Comparison of ENCODE assay signal across 21 cellular contexts in the genomic region with DNA sequence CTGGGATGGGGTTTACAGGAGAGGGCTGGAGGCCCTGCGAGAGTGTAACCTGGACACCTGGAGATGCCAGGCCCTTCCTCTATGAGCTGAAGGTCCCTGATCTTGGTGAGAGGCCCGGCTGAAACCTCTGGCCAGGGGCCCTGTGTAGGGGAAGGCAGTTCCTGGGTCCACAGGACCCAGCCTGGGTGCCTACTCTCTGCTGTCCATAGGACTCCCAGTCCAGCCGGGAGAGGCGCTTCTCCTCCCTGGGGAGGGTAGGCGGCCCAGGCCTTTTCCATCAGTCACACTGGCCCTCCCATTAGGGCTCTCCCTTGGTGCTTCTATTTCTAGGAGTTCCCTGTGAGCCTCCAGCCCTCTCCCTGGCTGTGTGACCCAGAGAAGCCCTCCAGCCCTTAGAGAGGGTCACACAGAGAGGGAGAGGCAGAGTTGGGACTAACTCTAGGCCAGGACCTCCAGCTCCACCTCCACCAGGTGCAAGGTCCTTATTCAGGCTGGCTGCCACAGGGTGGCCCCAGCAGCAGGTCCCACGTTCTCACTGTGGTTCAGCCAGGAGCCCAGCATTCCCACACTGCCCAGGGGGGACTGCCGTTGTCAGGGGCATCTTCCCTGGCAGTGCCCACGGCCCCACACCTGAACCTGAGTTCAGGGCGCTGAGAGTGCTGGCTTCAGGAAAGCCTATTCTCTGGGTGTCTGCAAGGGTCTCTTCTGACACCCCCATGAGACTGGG.
DNase-seq lines count a peak whose midpoint lies in the region; ATAC-seq and TF ChIP-seq lines count a peak whose summit lies in the region.
"Had no signal": no experiment of that assay in that cellular context is flagged by ENCODE, and none has a peak within 500 bp of the region (broad histone marks: within the 10 kb centered on the region; RNA-seq: fewer than 3 reads in every experiment).

No MANE protein-coding gene starts in this region.

- H3K4me3 Mint-ChIP-seq in activated CD8-positive, alpha-beta memory T cell treated with anti-CD3 and anti-CD28 coated beads, Interleukin-2, amount 10 ng/mL, durations not matched to agents 7 days and 5 days = no peak overlapping the region
- no peak overlapping the region for H3K4me3 Mint-ChIP-seq in osteocyte (ENCODE audit: unreplicated experiment)
- H3K4me3 Mint-ChIP-seq: stimulated activated naive CD8-positive, alpha-beta T cell treated with anti-CD3 and anti-CD28 coated beads, Interleukin-15, Interleukin-2, amounts not matched to agents 100 ng/mL and 50 ng/mL, for 24 hours; T-helper 1 cell treated with Interleukin-12 subunit alpha and Interleukin-12 subunit beta and Interleukin-4 antibody, amounts not matched to agents 30 μg/mL and 1 μg/mL, for 36 hours; type B pancreatic cell had no signal

- no peaks in the 10 kb centered on the region for H3K9me2 ChIP-seq in hepatocyte (replicated peaks; ENCODE audit: insufficient read depth)

- H4K12ac ChIP-seq in trophoblast cell (ENCODE audit: low read depth, low read length) = no peak overlapping the region

- H3K27ac ChIP-seq in hepatocyte (peak overlapping the region; percentile 90), trophoblast cell (ENCODE audit: low read depth, low read length) (peak overlapping the region; percentile 91)
- H3K27ac ChIP-seq: adrenal gland; BLaER1 treated with 17β-estradiol and CSF1 and Interleukin-3, amounts not matched to agents 10 nM and 100 nM; neutrophil; SJCRH30 had no signal

- no peaks in the 10 kb centered on the region for H3K9me3 ChIP-seq in hepatocyte (ENCODE audit: low read depth)
- no peaks in the 10 kb centered on the region for H3K9me3 ChIP-seq in trophoblast cell (ENCODE audit: insufficient read depth, low read depth, low read length)
- H3K9me3 ChIP-seq: adrenal gland; BLaER1 treated with 17β-estradiol and CSF1 and Interleukin-3, amounts not matched to agents 10 nM and 100 nM; neutrophil; SJCRH30 had no signal

- CTCF ChIA-PET in activated CD8-positive, alpha-beta memory T cell treated with anti-CD3 and anti-CD28 coated beads, Interleukin-2, amount 10 ng/mL, durations not matched to agents 7 days and 5 days (lab: Charles Lee) = interaction anchor here (1.8 to 5.4 kb wide), 2 partner anchors 19 to 246 kb away, joined by 5 to 77 read pairs; no protein-coding TSS in a partner anchor

- H3K4me1 ChIP-seq in hepatocyte (ENCODE audit: insufficient read depth) = peaks cover 40% of the 10 kb centered on the region
- H3K4me1 ChIP-seq in trophoblast cell (ENCODE audit: control insufficient read depth in 1 of 2, insufficient read depth in 2 of 2, low read length in 2 of 2) = peaks cover 36 to 63% of the 10 kb centered on the region in 2 experiments

- peak overlapping the region; percentile 50 for H2AK5ac ChIP-seq in trophoblast cell (ENCODE audit: low read length)

- H3K4me2 ChIP-seq in hepatocyte (no peak overlapping the region), trophoblast cell (ENCODE audit: low read length) (no peak overlapping the region)
- H3K4me2 ChIP-seq: BLaER1 treated with 17β-estradiol and CSF1 and Interleukin-3, amounts not matched to agents 10 nM and 100 nM had no signal

- peak overlapping the region; percentile 18 for H3K4ac ChIP-seq in trophoblast cell (ENCODE audit: low read depth, low read length)

- H3K27ac Mint-ChIP-seq in activated CD8-positive, alpha-beta memory T cell treated with anti-CD3 and anti-CD28 coated beads, Interleukin-2, amount 10 ng/mL, durations not matched to agents 7 days and 5 days = no peak overlapping the region
- H3K27ac Mint-ChIP-seq in osteocyte (ENCODE audit: unreplicated experiment) = no peak overlapping the region
- H3K27ac Mint-ChIP-seq: stimulated activated naive CD8-positive, alpha-beta T cell treated with anti-CD3 and anti-CD28 coated beads, Interleukin-15, Interleukin-2, amounts not matched to agents 100 ng/mL and 50 ng/mL, for 24 hours; T-helper 1 cell treated with Interleukin-12 subunit alpha and Interleukin-12 subunit beta and Interleukin-4 antibody, amounts not matched to agents 30 μg/mL and 1 μg/mL, for 36 hours had no signal

- no peak overlapping the region for H3K23ac ChIP-seq in trophoblast cell (ENCODE audit: low read length)

- H3K9me3 Mint-ChIP-seq in activated CD8-positive, alpha-beta memory T cell treated with anti-CD3 and anti-CD28 coated beads, Interleukin-2, amount 10 ng/mL, durations not matched to agents 7 days and 5 days (ENCODE audit: low read depth) = no peaks in the 10 kb centered on the region
- H3K9me3 Mint-ChIP-seq in osteocyte (ENCODE audit: unreplicated experiment) = no peaks in the 10 kb centered on the region
- H3K9me3 Mint-ChIP-seq: stimulated activated naive CD8-positive, alpha-beta T cell treated with anti-CD3 and anti-CD28 coated beads, Interleukin-15, Interleukin-2, amounts not matched to agents 100 ng/mL and 50 ng/mL, for 24 hours; T-helper 1 cell treated with Interleukin-12 subunit alpha and Interleukin-12 subunit beta and Interleukin-4 antibody, amounts not matched to agents 30 μg/mL and 1 μg/mL, for 36 hours; type B pancreatic cell had no signal

- H3K4me3 ChIP-seq in hepatocyte (no peak overlapping the region), trophoblast cell (ENCODE audit: low read depth, low read length) (no peak overlapping the region)
- H3K4me3 ChIP-seq: adrenal gland; BLaER1 treated with 17β-estradiol and CSF1 and Interleukin-3, amounts not matched to agents 10 nM and 100 nM; SJCRH30 had no signal

- H2BK12ac ChIP-seq in trophoblast cell (ENCODE audit: low read length) = peak overlapping the region; percentile 68

- H4K8ac ChIP-seq in trophoblast cell (ENCODE audit: low read depth, low read length) = peak overlapping the region; percentile 52

- H2BK5ac ChIP-seq in trophoblast cell (ENCODE audit: low read depth, low read length, poor library complexity) = peak overlapping the region; percentile 90

- H3K27me3 ChIP-seq in hepatocyte (no peaks in the 10 kb centered on the region), trophoblast cell (ENCODE audit: insufficient read depth, low read length) (no peaks in the 10 kb centered on the region)
- H3K27me3 ChIP-seq: adrenal gland, SJCRH30 had no signal

- TF ChIP-seq CTCF in hepatocyte (IDR thresholded peaks at IDR 0.05; ENCODE audit: poor library complexity) (no peak), osteocyte (IDR thresholded peaks at IDR 0.05) (no peak)

- H3K27me3 Mint-ChIP-seq in activated CD8-positive, alpha-beta memory T cell treated with anti-CD3 and anti-CD28 coated beads, Interleukin-2, amount 10 ng/mL, durations not matched to agents 7 days and 5 days = peaks cover 26% of the 10 kb centered on the region
- H3K27me3 Mint-ChIP-seq in osteocyte (ENCODE audit: unreplicated experiment) = no peaks in the 10 kb centered on the region
- H3K27me3 Mint-ChIP-seq: type B pancreatic cell had no signal

- no peaks in the 10 kb centered on the region for H3K36me3 Mint-ChIP-seq in activated CD8-positive, alpha-beta memory T cell treated with anti-CD3 and anti-CD28 coated beads, Interleukin-2, amount 10 ng/mL, durations not matched to agents 7 days and 5 days
- no peaks in the 10 kb centered on the region for H3K36me3 Mint-ChIP-seq in osteocyte (ENCODE audit: unreplicated experiment)
- H3K36me3 Mint-ChIP-seq: type B pancreatic cell had no signal

- peak overlapping the region; percentile 34 for H3K14ac ChIP-seq in trophoblast cell (ENCODE audit: low read length)

- 91% methylated on average over 9 of the region's 9 CpGs for WGBS in hepatocyte (ENCODE audit: low lambda C conversion rate, missing lambda C conversion rate)
- WGBS in trophoblast cell (ENCODE audit: extremely low coverage, insufficient coverage, insufficient read length) = no CpG with 5 or more reads among the region's 9 CpGs

- H3K18ac ChIP-seq in trophoblast cell (ENCODE audit: low read length) = peak overlapping the region; percentile 90

- H3K79me1 ChIP-seq in trophoblast cell (ENCODE audit: low read length) = peaks cover 67% of the 10 kb centered on the region

- peak overlapping the region; percentile 100 for H4K91ac ChIP-seq in trophoblast cell (ENCODE audit: low read depth, low read length)

- H3K9ac ChIP-seq in trophoblast cell (ENCODE audit: low read length) = no peak overlapping the region
- H3K9ac ChIP-seq: BLaER1 treated with 17β-estradiol and CSF1 and Interleukin-3, amounts not matched to agents 10 nM and 100 nM had no signal

- H3K36me3 ChIP-seq in hepatocyte (replicated peaks; ENCODE audit: insufficient read depth, low read depth) (no peaks in the 10 kb centered on the region), trophoblast cell (ENCODE audit: control insufficient read depth in 1 of 2, insufficient read depth in 2 of 2, low read length in 2 of 2) (no peaks in the 10 kb centered on the region)
- H3K36me3 ChIP-seq: adrenal gland; BLaER1 treated with 17β-estradiol and CSF1 and Interleukin-3, amounts not matched to agents 10 nM and 100 nM; neutrophil; SJCRH30 had no signal

- H4K20me1 ChIP-seq in hepatocyte (ENCODE audit: insufficient read depth, poor library complexity, severe bottlenecking) = no peaks in the 10 kb centered on the region

- DNase-seq in D341Med (ENCODE audit: low spot score) (peak; percentile 11), hepatocyte (ENCODE audit: low spot score) (no peak), trophoblast cell (no peak), osteocyte (ENCODE audit: extremely low spot score, unreplicated experiment) (no peak)
- DNase-seq in activated CD8-positive, alpha-beta memory T cell treated with anti-CD3 and anti-CD28 coated beads, Interleukin-2, amount 10 ng/mL, durations not matched to agents 7 days and 5 days = peak; percentile 33
- DNase-seq in stimulated activated naive CD4-positive, alpha-beta T cell (lab: John Stamatoyannopoulos, UW) = no peak
- DNase-seq: activated gamma-delta T cell; Calu3; glutamatergic neuron; NCI-H1048; NCI-H2029; stimulated activated CD4-positive, alpha-beta T cell treated with anti-CD3 and anti-CD28 coated beads, Interleukin-4, amount 100 ng/mL, for 24 hours had no signal

- H3K4me1 Mint-ChIP-seq in activated CD8-positive, alpha-beta memory T cell treated with anti-CD3 and anti-CD28 coated beads, Interleukin-2, amount 10 ng/mL, durations not matched to agents 7 days and 5 days = peaks cover 4% of the 10 kb centered on the region
- H3K4me1 Mint-ChIP-seq in osteocyte (ENCODE audit: unreplicated experiment) = peaks cover 46% of the 10 kb centered on the region

- H2AFZ ChIP-seq in hepatocyte = no peak overlapping the region
- no peak overlapping the region for H2AFZ ChIP-seq in trophoblast cell (ENCODE audit: insufficient read depth, low read length, poor library complexity)

- peak overlapping the region; percentile 81 for H2BK120ac ChIP-seq in trophoblast cell (ENCODE audit: insufficient read depth, low read length, poor library complexity)

- no peak for ATAC-seq in activated CD8-positive, alpha-beta memory T cell treated with anti-CD3 and anti-CD28 coated beads, Interleukin-2, amount 10 ng/mL, durations not matched to agents 7 days and 5 days
- ATAC-seq in HG03520 (IDR thresholded peaks at IDR 0.05; ENCODE audit: unreplicated experiment) (no peak), HG02763 (IDR thresholded peaks at IDR 0.05; ENCODE audit: unreplicated experiment) (no peak)

- peaks cover 6% of the 10 kb centered on the region for H3K79me2 ChIP-seq in hepatocyte
- H3K79me2 ChIP-seq in trophoblast cell (ENCODE audit: control insufficient read depth, insufficient read depth, low read length, poor library complexity) = peaks cover 10% of the 10 kb centered on the region

Comparison
In these comparisons a context has a peak if more than half of its experiments do, and no peak if none do; other contexts are left out.
1. DNase-seq: peak in D341Med (single experiment) and activated CD8-positive, alpha-beta memory T cell treated with anti-CD3 and anti-CD28 coated beads, Interleukin-2, amount 10 ng/mL, durations not matched to agents 7 days and 5 days (single experiment); none in hepatocyte (single experiment), trophoblast cell (0 of 2), stimulated activated naive CD4-positive, alpha-beta T cell (0 of 6) and osteocyte (single experiment).